In genomic region chr9:111621895-111622480, GRCh38 we compare ENCODE assay signal across 8 cellular contexts. TPM values are rescaled to one million over a fixed set of nuclear protein-coding genes. Genes with fewer than 3 reads are reported as not detected.
DNase-seq lines count a peak whose midpoint lies in the region; ATAC-seq and TF ChIP-seq lines count a peak whose summit lies in the region.

No MANE protein-coding gene starts in this region.

- H3K27ac Mint-ChIP-seq in neural crest cell (ENCODE audit: unreplicated experiment): no peak overlapping the region

- TF ChIP-seq POLR2A in erythroblast (IDR thresholded peaks at IDR 0.05; ENCODE audit: low read length): no peak

- H3K4me3 Mint-ChIP-seq in neural crest cell: no peak overlapping the region

- no peaks in the 10 kb centered on the region for H3K9me3 Mint-ChIP-seq in neural crest cell

- ATAC-seq in GM21825 (IDR thresholded peaks at IDR 0.05; ENCODE audit: unreplicated experiment): peak; percentile 70
- ATAC-seq in HG03469 (IDR thresholded peaks at IDR 0.05; ENCODE audit: unreplicated experiment): no peak

- peak; percentile 6 for DNase-seq in COLO668 (lab: John Stamatoyannopoulos, UW; ENCODE audit: unreplicated experiment)
- DNase-seq in RPMI7951 (ENCODE audit: low read depth): peak; percentile 54
- peak; percentile 21 to 48 for DNase-seq in erythroblast (lab: John Stamatoyannopoulos, UW)
- no peak for DNase-seq in neural crest cell (ENCODE audit: low read depth, low spot score)
- DNase-seq in DMS153 treated with DMSO at 0.1 percent for 48 hours (lab: John Stamatoyannopoulos, UW; ENCODE audit: unreplicated experiment): no peak
- no peak for DNase-seq in NCI-H1436 treated with DMSO at 0.1 percent for 48 hours (lab: John Stamatoyannopoulos, UW)

- peak; percentile 68 for TF ChIP-seq CTCF in neural crest cell (conservative IDR thresholded peaks at IDR 0.05)

- H3K4me1 Mint-ChIP-seq in neural crest cell: no peaks in the 10 kb centered on the region

- H3K27me3 Mint-ChIP-seq in neural crest cell (ENCODE audit: low read depth): peaks cover 6% of the 10 kb centered on the region

- no peaks in the 10 kb centered on the region for H3K36me3 Mint-ChIP-seq in neural crest cell (ENCODE audit: low read depth)

RNA-seq across cellular contexts. Expression of gene DNAJC25, which starts 9.1 kb away (rescaled TPM):
- 7.4 and 8.3 TPM in 2 replicates for total RNA-seq in RPMI7951 (2014; rRNA removed; shearing (Covaris generic))
- total RNA-seq in neural crest cell: 6.0 and 6.3 TPM in 2 replicates

RNA-seq across cellular contexts. Expression of gene PTGR1, which starts 22.5 kb away (rescaled TPM):
- total RNA-seq in RPMI7951 (2014; rRNA removed; shearing (Covaris generic)): 86.5 and 92.4 TPM in 2 replicates
- total RNA-seq in neural crest cell: 51.5 and 61.7 TPM in 2 replicates

RNA-seq across cellular contexts. Expression of gene GNG10, which starts 39.4 kb away (rescaled TPM):
- 115 TPM in 2 replicates for total RNA-seq in RPMI7951 (2014; rRNA removed; shearing (Covaris generic))
- 37.8 and 38.1 TPM in 2 replicates for total RNA-seq in neural crest cell

Comparison
In these comparisons a context has a peak if more than half of its experiments do, and no peak if none do; other contexts are left out.
1. DNase-seq: peak in COLO668 (single experiment), RPMI7951 (single experiment) and erythroblast (2 of 2); none in neural crest cell (single experiment), DMS153 treated with DMSO at 0.1 percent for 48 hours (single experiment) and NCI-H1436 treated with DMSO at 0.1 percent for 48 hours (single experiment).